In the genomic region with DNA sequence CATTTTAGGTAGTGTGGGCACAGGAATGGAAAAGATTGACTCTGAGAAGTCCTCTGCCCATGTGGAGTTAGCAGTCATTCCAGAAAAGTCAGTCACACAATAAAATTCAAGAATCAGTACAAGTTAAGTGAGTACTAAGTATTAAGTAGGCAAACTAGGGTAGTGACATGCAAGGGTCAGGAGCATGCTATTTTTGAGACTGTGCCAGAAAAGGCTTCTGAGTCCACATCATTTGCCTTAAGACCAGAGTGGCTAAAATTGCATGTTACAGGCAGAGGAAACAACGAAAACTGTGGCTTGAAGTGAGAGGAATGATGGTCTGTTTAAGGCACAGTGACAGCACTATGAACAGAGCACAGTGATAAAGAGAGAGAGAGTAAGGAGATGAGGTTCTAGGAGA, we compare ENCODE assay signal across 24 cellular contexts.
"Had no signal": no experiment of that assay in that cellular context is flagged by ENCODE, and none has a peak within 500 bp of the region (broad histone marks: within the 10 kb centered on the region; RNA-seq: fewer than 3 reads in every experiment).

No MANE protein-coding gene starts in this region.

- H3K4me1 ChIP-seq: adrenal gland had no signal

- H3K4me2 ChIP-seq: KMS-11, PC-9 had no signal

- H3K36me3 ChIP-seq: adrenal gland had no signal

- ATAC-seq: activated CD4-positive, CD25-positive, alpha-beta regulatory T cell treated with anti-CD3 and anti-CD28 coated beads, Interleukin-2, amount 50 U/mL, for 24 hours; activated CD8-positive, alpha-beta T cell treated with anti-CD3 and anti-CD28 coated beads for 36 hours; activated T-cell treated with anti-CD3 and anti-CD28 coated beads, Interleukin-2, amount 50 U/mL, for 72 hours; T-cell had no signal

- H3K27me3 ChIP-seq: adrenal gland had no signal

- H3K9ac ChIP-seq: KMS-11 had no signal

- DNase-seq: activated CD4-positive, alpha-beta T cell treated with anti-CD3 and anti-CD28 coated beads for 4 hours; activated CD8-positive, alpha-beta memory T cell treated with anti-CD3 and anti-CD28 coated beads, Interleukin-2, amount 50 U/mL, for 4 hours; activated CD8-positive, alpha-beta T cell treated with anti-CD3 and anti-CD28 coated beads for 36 hours; activated gamma-delta T cell treated with Interleukin-2 at 50 U/mL for 16 hours; activated naive CD4-positive, alpha-beta T cell treated with anti-CD3 and anti-CD28 coated beads, Interleukin-2, amount 10 ng/mL, durations not matched to agents 7 days and 5 days; activated naive CD8-positive, alpha-beta T cell treated with anti-CD3 and anti-CD28 coated beads for 36 hours; activated T-cell treated with anti-CD3 and anti-CD28 coated beads, Interleukin-2, amount 50 U/mL, for 72 hours; adrenal gland; anterior cingulate cortex; central memory CD4-positive, alpha-beta T cell; NCI-H1092; NCI-H1930; NCI-H2171; NCI-H226; NCI-H526; NCI-H82; PC-9; SIG-M5; T-cell; T-helper 2 cell; T1000 had no signal

- H2AFZ ChIP-seq: PC-9 had no signal

- H3K4me3 ChIP-seq: adrenal gland, PC-9 had no signal

- H3K27ac ChIP-seq: adrenal gland, KMS-11, PC-9 had no signal

- H3K9me3 ChIP-seq: adrenal gland had no signal

- FAIRE-seq: bronchial epithelial cell had no signal
